ENCODE assay signal across 22 cellular contexts in the genomic region with DNA sequence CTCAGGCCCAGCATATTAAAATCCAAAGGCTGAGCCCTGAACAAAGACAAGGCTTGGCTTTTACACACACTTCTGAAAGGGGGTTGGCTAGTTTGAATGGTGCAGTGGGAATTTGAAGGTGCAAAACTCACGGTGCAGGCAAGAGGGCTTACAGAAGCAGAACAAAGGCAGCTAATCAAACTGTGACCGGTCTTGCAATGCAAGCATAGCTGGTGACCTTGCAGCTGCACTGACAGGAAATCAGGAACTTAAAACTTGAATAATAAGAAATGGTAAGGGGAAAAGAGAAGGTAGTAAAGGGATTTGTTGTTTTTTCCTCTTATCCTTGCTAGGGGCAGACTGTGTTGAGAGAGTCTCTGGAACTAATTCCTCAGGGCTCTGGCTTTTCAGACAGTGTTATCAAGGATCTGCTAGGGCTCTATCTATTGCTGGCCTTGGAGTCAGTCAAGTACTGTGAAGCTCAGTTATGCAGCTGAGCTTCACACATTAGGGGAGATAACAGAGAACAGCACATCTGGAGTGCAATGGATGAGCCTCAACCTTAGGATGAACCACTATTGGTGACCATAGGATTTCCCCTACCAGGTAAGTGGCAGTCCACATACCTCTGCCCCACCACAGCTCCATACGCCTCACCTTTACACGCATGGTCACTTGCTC.
DNase-seq lines count a peak whose midpoint lies in the region; ATAC-seq, FAIRE-seq and TF ChIP-seq lines count a peak whose summit lies in the region.
"Had no signal": no experiment of that assay in that cellular context is flagged by ENCODE, and none has a peak within 500 bp of the region (broad histone marks: within the 10 kb centered on the region; RNA-seq: fewer than 3 reads in every experiment).

No MANE protein-coding gene starts in this region.

- H3K9me3 ChIP-seq in CD4-positive, alpha-beta memory T cell (ENCODE audit: control insufficient read depth in 1 of 2, low read length in 2 of 2), result no peaks in the 10 kb centered on the region
- no peaks in the 10 kb centered on the region for H3K9me3 ChIP-seq in naive thymus-derived CD4-positive, alpha-beta T cell (ENCODE audit: control insufficient read depth in 2 of 3, low read length in 3 of 3)
- H3K9me3 ChIP-seq: esophagus muscularis mucosa, pancreas, SK-N-SH, vagina had no signal

- H3K4me1 ChIP-seq in CD4-positive, alpha-beta memory T cell (ENCODE audit: insufficient read depth, low read length), result peaks cover 30% of the 10 kb centered on the region
- peaks cover 0 to 6% of the 10 kb centered on the region in 2 donors for H3K4me1 ChIP-seq in naive thymus-derived CD4-positive, alpha-beta T cell (ENCODE audit: control insufficient read depth in 2 of 2, insufficient read depth in 2 of 2, low read length in 2 of 2)

- peaks cover 0 to 4% of the 10 kb centered on the region in 2 donors for H3K36me3 Mint-ChIP-seq in CD4-positive, alpha-beta memory T cell
- no peaks in the 10 kb centered on the region for H3K36me3 Mint-ChIP-seq in activated CD8-positive, alpha-beta T cell treated with anti-CD3 and anti-CD28 coated beads for 36 hours (ENCODE audit: low read depth)
- peaks cover 0 to 5% (median 0%) of the 10 kb centered on the region in 5 donors for H3K36me3 Mint-ChIP-seq in naive thymus-derived CD4-positive, alpha-beta T cell

- no peak overlapping the region for H3K27ac ChIP-seq in CD4-positive, alpha-beta memory T cell (ENCODE audit: low read depth, low read length)
- H3K27ac ChIP-seq in naive thymus-derived CD4-positive, alpha-beta T cell (ENCODE audit: low read depth, low read length), result no peak overlapping the region
- H3K27ac ChIP-seq: cardiac muscle cell, dorsolateral prefrontal cortex, esophagus muscularis mucosa, pancreas, vagina had no signal

- H3K27me3 ChIP-seq in CD4-positive, alpha-beta memory T cell (ENCODE audit: insufficient read depth, low read length), result no peaks in the 10 kb centered on the region
- H3K27me3 ChIP-seq in naive thymus-derived CD4-positive, alpha-beta T cell (ENCODE audit: control insufficient read depth in 2 of 2, insufficient read depth in 2 of 2, low read length in 2 of 2), result no peaks in the 10 kb centered on the region
- H3K27me3 ChIP-seq: dorsolateral prefrontal cortex, pancreas, vagina had no signal

- FAIRE-seq in GM12891 (lab: Jason Lieb, UNC), result no peak
- FAIRE-seq: D721Med, pancreas, TTC549 had no signal

- peak overlapping the region in 6 of 7 donors; percentile 5 to 98 (median 72) for H3K27ac Mint-ChIP-seq in CD4-positive, alpha-beta memory T cell
- H3K27ac Mint-ChIP-seq in activated CD8-positive, alpha-beta T cell treated with anti-CD3 and anti-CD28 coated beads for 36 hours, result peak overlapping the region; percentile 17
- peak overlapping the region in 8 of 9 donors; percentile 32 to 99 (median 81) for H3K27ac Mint-ChIP-seq in naive thymus-derived CD4-positive, alpha-beta T cell
- H3K27ac Mint-ChIP-seq: activated T-cell treated with anti-CD3 and anti-CD28 coated beads, Interleukin-2, amount 50 U/mL, for 24 hours had no signal

- intact Hi-C loops in CD4-positive, alpha-beta memory T cell (cut with micrococcal nuclease), result no loop called here
- intact Hi-C loops in activated CD8-positive, alpha-beta T cell treated with anti-CD3 and anti-CD28 coated beads for 36 hours (cut with micrococcal nuclease), result no loop called here
- intact Hi-C loops in naive thymus-derived CD4-positive, alpha-beta T cell (cut with micrococcal nuclease), result no loop called here

- H3K9me3 Mint-ChIP-seq in CD4-positive, alpha-beta memory T cell, result peaks cover 0 to 2% (median 0%) of the 10 kb centered on the region in 8 donors
- H3K9me3 Mint-ChIP-seq in activated CD8-positive, alpha-beta T cell treated with anti-CD3 and anti-CD28 coated beads for 36 hours, result no peaks in the 10 kb centered on the region
- H3K9me3 Mint-ChIP-seq in naive thymus-derived CD4-positive, alpha-beta T cell, result peaks cover 0 to 3% (median 0%) of the 10 kb centered on the region in 11 donors
- H3K9me3 Mint-ChIP-seq: activated T-cell treated with anti-CD3 and anti-CD28 coated beads, Interleukin-2, amount 50 U/mL, for 24 hours had no signal

- no peaks in the 10 kb centered on the region for H3K27me3 Mint-ChIP-seq in CD4-positive, alpha-beta memory T cell
- no peaks in the 10 kb centered on the region for H3K27me3 Mint-ChIP-seq in activated CD8-positive, alpha-beta T cell treated with anti-CD3 and anti-CD28 coated beads for 36 hours
- H3K27me3 Mint-ChIP-seq in naive thymus-derived CD4-positive, alpha-beta T cell, result no peaks in the 10 kb centered on the region
- H3K27me3 Mint-ChIP-seq: activated T-cell treated with anti-CD3 and anti-CD28 coated beads, Interleukin-2, amount 50 U/mL, for 24 hours had no signal

- peaks cover 23 to 41% (median 31%) of the 10 kb centered on the region in 4 donors for H3K4me1 Mint-ChIP-seq in CD4-positive, alpha-beta memory T cell
- H3K4me1 Mint-ChIP-seq in activated CD8-positive, alpha-beta T cell treated with anti-CD3 and anti-CD28 coated beads for 36 hours (ENCODE audit: low read depth), result peaks cover 27% of the 10 kb centered on the region
- H3K4me1 Mint-ChIP-seq in naive thymus-derived CD4-positive, alpha-beta T cell, result peaks cover 14 to 62% (median 54%) of the 10 kb centered on the region in 7 donors

- no peak for ATAC-seq in activated CD8-positive, alpha-beta T cell treated with anti-CD3 and anti-CD28 coated beads for 36 hours
- ATAC-seq in naive thymus-derived CD4-positive, alpha-beta T cell, result no peak
- ATAC-seq in GM21367 (IDR thresholded peaks at IDR 0.05; ENCODE audit: unreplicated experiment), result no peak
- ATAC-seq: left lobe of liver, pancreas had no signal

- POLR2A ChIA-PET in CD4-positive, alpha-beta memory T cell (lab: Charles Lee; ENCODE audit: partially characterized antibody), result interaction anchor here (4.5 kb wide), 1 partner anchor 11 kb away, joined by 98 read pairs; no protein-coding TSS in a partner anchor
- POLR2A ChIA-PET in activated CD8-positive, alpha-beta T cell treated with anti-CD3 and anti-CD28 coated beads for 36 hours (lab: Charles Lee), result interaction anchor here (0.7 to 6.2 kb wide), 2 partner anchors 11 to 17 kb away, joined by 3 to 82 read pairs; no protein-coding TSS in a partner anchor
- POLR2A ChIA-PET in naive thymus-derived CD4-positive, alpha-beta T cell (lab: Charles Lee), result interaction anchor here (7.5 kb wide), 1 partner anchor 11 kb away, joined by 143 read pairs; no protein-coding TSS in a partner anchor

- peak overlapping the region in 2 of 8 donors; percentile 0 to 40 for H3K4me3 Mint-ChIP-seq in CD4-positive, alpha-beta memory T cell
- H3K4me3 Mint-ChIP-seq in activated CD8-positive, alpha-beta T cell treated with anti-CD3 and anti-CD28 coated beads for 36 hours, result no peak overlapping the region
- H3K4me3 Mint-ChIP-seq in naive thymus-derived CD4-positive, alpha-beta T cell, result peak overlapping the region in 2 of 10 donors; percentile 2 to 34
- H3K4me3 Mint-ChIP-seq: activated T-cell treated with anti-CD3 and anti-CD28 coated beads, Interleukin-2, amount 50 U/mL, for 24 hours had no signal

- no peak for DNase-seq in CD4-positive, alpha-beta memory T cell
- DNase-seq in GM12891 (ENCODE audit: insufficient read length, low spot score), result no peak
- DNase-seq in activated CD8-positive, alpha-beta T cell treated with anti-CD3 and anti-CD28 coated beads for 36 hours, result no peak
- no peak for DNase-seq in naive thymus-derived CD4-positive, alpha-beta T cell
- DNase-seq in NCI-H2171 treated with DMSO at 0.1 percent for 48 hours (lab: John Stamatoyannopoulos, UW), result no peak
- no peak for DNase-seq in stimulated activated CD4-positive, alpha-beta T cell treated with anti-CD3 and anti-CD28 coated beads, Interleukin-15, amount 100 ng/mL, for 24 hours
- DNase-seq: activated CD4-positive, alpha-beta T cell treated with anti-CD3 and anti-CD28 coated beads, Interleukin-2, amount 50 U/mL, for 1 hour; activated T-cell treated with anti-CD3 and anti-CD28 coated beads, Interleukin-2, amount 50 U/mL, for 24 hours; dorsolateral prefrontal cortex; Kasumi-1; NCI-H1436; NCI-H82; pancreas; SK-N-SH; stimulated activated CD4-positive, alpha-beta T cell treated with anti-CD3 and anti-CD28 coated beads, Interleukin-1b, Interleukin-23, amount 100 ng/mL, for 48 hours had no signal

- H3K36me3 ChIP-seq in CD4-positive, alpha-beta memory T cell (ENCODE audit: insufficient read depth, low read length), result no peaks in the 10 kb centered on the region
- H3K36me3 ChIP-seq in naive thymus-derived CD4-positive, alpha-beta T cell (ENCODE audit: control insufficient read depth in 2 of 3, insufficient read depth in 3 of 3, low read length in 3 of 3), result no peaks in the 10 kb centered on the region
- H3K36me3 ChIP-seq: cardiac muscle cell, esophagus muscularis mucosa, pancreas, vagina had no signal

- no peak overlapping the region for H3K4me3 ChIP-seq in CD4-positive, alpha-beta memory T cell (ENCODE audit: low read length in 2 of 2)
- H3K4me3 ChIP-seq in naive thymus-derived CD4-positive, alpha-beta T cell (ENCODE audit: low read length), result no peak overlapping the region
- H3K4me3 ChIP-seq: cardiac muscle cell, dorsolateral prefrontal cortex, esophagus muscularis mucosa, pancreas, vagina had no signal

- TF ChIP-seq POLR2A in GM12891 (IDR thresholded peaks at IDR 0.05; ENCODE audit: low read depth, low read length), result peak; percentile 46; the same call in 1 of the 2 replicates

- CTCF ChIA-PET in CD4-positive, alpha-beta memory T cell (lab: Charles Lee; ENCODE audit: partially characterized antibody), result interaction anchor here (1.8 to 1.9 kb wide), 2 partner anchors 12 to 14 kb away, joined by 4 to 7 read pairs; no protein-coding TSS in a partner anchor
- CTCF ChIA-PET in activated CD8-positive, alpha-beta T cell treated with anti-CD3 and anti-CD28 coated beads for 36 hours (lab: Charles Lee), result no interaction called here
- CTCF ChIA-PET in naive thymus-derived CD4-positive, alpha-beta T cell (lab: Charles Lee), result no interaction called here

- no peak for TF ChIP-seq CTCF in activated CD8-positive, alpha-beta T cell treated with anti-CD3 and anti-CD28 coated beads for 36 hours (IDR thresholded peaks at IDR 0.05)

TF ChIP-seq in GM12891, 5 proteins besides CTCF, POLR2A, EP300 and RAD21:
- TF ChIP-seq POLR2AphosphoS5 (IDR thresholded peaks at IDR 0.05; ENCODE audit: low read depth, low read length) (peak; percentile 44; the same call in 1 of the 2 replicates), POU2F2 (IDR thresholded peaks at IDR 0.05; ENCODE audit: low read depth, low read length) (no peak)

Comparison
In these comparisons a context has a peak if more than half of its experiments do, and no peak if none do; other contexts are left out.
1. H3K27ac Mint-ChIP-seq: peak in every context shown above with its lines; median percentile 81 in naive thymus-derived CD4-positive, alpha-beta T cell; 72 in CD4-positive, alpha-beta memory T cell; 17 in activated CD8-positive, alpha-beta T cell treated with anti-CD3 and anti-CD28 coated beads for 36 hours.